Comparison of ENCODE assay signal across 5 cellular contexts in genomic region chr4:98633159-98633558, GRCh38.
"Had no signal": no experiment of that assay in that cellular context is flagged by ENCODE, and none has a peak within 500 bp of the region (broad histone marks: within the 10 kb centered on the region; RNA-seq: fewer than 3 reads in every experiment).

No MANE protein-coding gene starts in this region.

- H3K4me2 ChIP-seq: GM23338 had no signal

- H3K27ac ChIP-seq: HL-60 had no signal

- H3K4me3 ChIP-seq: GM23338 had no signal

- ATAC-seq: GM23338, HepG2 had no signal

- H2AFZ ChIP-seq: GM23338 had no signal

- DNase-seq: H9, HCEC 1CT had no signal
